In the genomic region with DNA sequence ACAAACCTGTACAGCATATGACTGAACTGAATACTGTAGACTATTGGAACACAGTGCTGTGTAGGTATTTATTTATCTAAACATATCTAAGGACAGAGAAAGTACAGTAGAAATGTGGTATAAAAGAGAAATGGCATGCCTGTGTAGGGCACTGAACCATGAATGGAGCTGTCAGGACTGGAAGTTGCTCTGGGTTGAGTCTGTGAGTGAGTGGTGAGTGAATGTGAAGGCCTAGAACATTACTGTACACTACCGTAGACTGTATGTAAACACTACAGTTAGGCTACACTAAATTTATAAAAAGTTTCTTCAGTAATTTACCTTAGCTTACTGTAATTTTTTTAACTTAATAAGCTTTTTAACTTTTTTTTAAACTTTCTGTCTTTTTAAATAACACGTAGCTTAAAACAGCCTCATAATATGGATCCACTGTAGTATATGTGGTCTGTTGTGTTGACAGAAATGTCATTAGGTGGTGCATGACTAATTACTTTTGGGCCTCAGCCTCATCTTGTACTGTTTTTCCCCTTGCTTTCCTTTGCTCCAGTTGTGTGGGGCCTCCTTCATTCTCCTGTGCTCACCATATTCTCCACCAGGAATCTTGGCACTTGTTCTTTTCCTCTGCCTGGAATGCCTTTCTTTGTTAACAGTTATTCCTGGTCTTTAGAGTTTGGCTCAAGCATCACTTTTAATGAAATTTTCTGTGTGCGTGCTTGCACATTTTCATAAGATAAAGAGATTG, we compare ENCODE assay signal across 1 cellular context.
TF ChIP-seq lines count a peak whose summit lies in the region.

No MANE protein-coding gene starts in this region.

TF ChIP-seq in GM12878, 131 proteins besides CTCF, POLR2A, EP300 and RAD21 (continued from another document):
- TF ChIP-seq, protein P1, sequence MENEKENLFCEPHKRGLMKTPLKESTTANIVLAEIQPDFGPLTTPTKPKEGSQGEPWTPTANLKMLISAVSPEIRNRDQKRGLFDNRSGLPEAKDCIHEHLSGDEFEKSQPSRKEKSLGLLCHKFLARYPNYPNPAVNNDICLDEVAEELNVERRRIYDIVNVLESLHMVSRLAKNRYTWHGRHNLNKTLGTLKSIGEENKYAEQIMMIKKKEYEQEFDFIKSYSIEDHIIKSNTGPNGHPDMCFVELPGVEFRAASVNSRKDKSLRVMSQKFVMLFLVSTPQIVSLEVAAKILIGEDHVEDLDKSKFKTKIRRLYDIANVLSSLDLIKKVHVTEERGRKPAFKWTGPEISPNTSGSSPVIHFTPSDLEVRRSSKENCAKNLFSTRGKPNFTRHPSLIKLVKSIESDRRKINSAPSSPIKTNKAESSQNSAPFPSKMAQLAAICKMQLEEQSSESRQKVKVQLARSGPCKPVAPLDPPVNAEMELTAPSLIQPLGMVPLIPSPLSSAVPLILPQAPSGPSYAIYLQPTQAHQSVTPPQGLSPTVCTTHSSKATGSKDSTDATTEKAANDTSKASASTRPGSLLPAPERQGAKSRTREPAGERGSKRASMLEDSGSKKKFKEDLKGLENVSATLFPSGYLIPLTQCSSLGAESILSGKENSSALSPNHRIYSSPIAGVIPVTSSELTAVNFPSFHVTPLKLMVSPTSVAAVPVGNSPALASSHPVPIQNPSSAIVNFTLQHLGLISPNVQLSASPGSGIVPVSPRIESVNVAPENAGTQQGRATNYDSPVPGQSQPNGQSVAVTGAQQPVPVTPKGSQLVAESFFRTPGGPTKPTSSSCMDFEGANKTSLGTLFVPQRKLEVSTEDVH (IDR thresholded peaks at IDR 0.05; ENCODE audit: low read depth, partially characterized antibody): no peak
TF ChIP-seq in GM12878: peak in this region for 0.
